In the genomic region with DNA sequence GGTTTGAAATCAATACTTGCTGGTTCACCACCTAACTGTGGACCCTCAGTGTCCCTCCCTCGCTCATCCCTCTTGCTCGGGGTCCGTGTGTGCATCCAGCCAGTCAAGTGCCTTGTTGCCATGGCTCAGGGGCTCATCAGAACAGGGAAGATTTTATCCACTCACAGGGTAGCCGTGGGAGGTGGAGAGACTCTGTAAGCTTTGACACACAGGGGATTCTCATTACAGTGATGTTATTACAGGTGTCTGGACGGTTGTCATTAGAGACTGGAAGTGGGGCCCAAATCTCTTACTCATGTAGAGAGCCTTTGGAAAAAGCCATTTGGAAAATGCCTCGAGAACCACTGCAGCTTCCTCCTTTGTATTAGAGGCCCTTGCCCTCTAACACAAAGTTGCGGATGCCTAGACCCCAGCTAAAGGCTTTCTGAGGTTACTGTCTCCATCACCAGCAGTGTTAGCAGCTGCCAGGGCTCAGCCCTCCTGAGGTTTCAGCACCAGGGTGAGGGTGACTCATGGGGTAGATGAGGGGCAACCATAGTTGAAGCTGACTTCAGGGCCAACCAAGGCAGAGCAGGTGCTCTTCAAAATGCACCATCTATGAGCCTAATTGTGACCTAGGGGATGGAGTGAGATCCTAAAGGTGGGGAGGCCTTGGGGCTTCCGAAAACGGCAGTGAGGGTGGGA, we compare ENCODE assay signal across 24 cellular contexts.
DNase-seq lines count a peak whose midpoint lies in the region; ATAC-seq, FAIRE-seq and TF ChIP-seq lines count a peak whose summit lies in the region.
"Had no signal": no experiment of that assay in that cellular context is flagged by ENCODE, and none has a peak within 500 bp of the region (broad histone marks: within the 10 kb centered on the region; RNA-seq: fewer than 3 reads in every experiment).

No MANE protein-coding gene starts in this region.

- no peaks in the 10 kb centered on the region for H3K36me3 Mint-ChIP-seq in natural killer cell treated with Interleukin-12 subunit alpha and Interleukin-12 subunit beta and Interleukin-15 and Interleukin-18, amount 100 ng/mL, for 72 hours
- H3K36me3 Mint-ChIP-seq in natural killer cell (no peaks in the 10 kb centered on the region), immature natural killer cell (no peaks in the 10 kb centered on the region), neural crest cell (ENCODE audit: low read depth) (no peaks in the 10 kb centered on the region)

- no peaks in the 10 kb centered on the region for H3K36me3 ChIP-seq in transverse colon

- H3K4me1 ChIP-seq in transverse colon, result no peaks in the 10 kb centered on the region

- no peak overlapping the region for H3K4me3 Mint-ChIP-seq in natural killer cell treated with Interleukin-12 subunit alpha and Interleukin-12 subunit beta and Interleukin-15 and Interleukin-18, amount 100 ng/mL, for 72 hours
- no peak overlapping the region for H3K4me3 Mint-ChIP-seq in natural killer cell
- H3K4me3 Mint-ChIP-seq in immature natural killer cell, result peak overlapping the region in 3 of 5 donors; percentile 3 to 50 (median 25)
- no peak overlapping the region for H3K4me3 Mint-ChIP-seq in neural crest cell
- H3K4me3 Mint-ChIP-seq: CD4-positive, alpha-beta T cell had no signal

- no peak overlapping the region for H3K27ac ChIP-seq in transverse colon

- ATAC-seq in natural killer cell treated with Interleukin-12 subunit alpha and Interleukin-12 subunit beta and Interleukin-15 and Interleukin-18, amount 100 ng/mL, for 72 hours, result no peak
- ATAC-seq in natural killer cell (no peak), GM19463 (IDR thresholded peaks at IDR 0.05; ENCODE audit: unreplicated experiment) (no peak)
- ATAC-seq: HCT116, SK-N-SH treated with all-trans-retinoic acid at 6 μM for 48 hours had no signal

- no peaks in the 10 kb centered on the region for H3K9me3 ChIP-seq in transverse colon

- TF ChIP-seq CTCF in natural killer cell (IDR thresholded peaks at IDR 0.05), result no peak
- no peak for TF ChIP-seq CTCF in neural crest cell (conservative IDR thresholded peaks at IDR 0.05)
- TF ChIP-seq CTCF in transverse colon (IDR thresholded peaks at IDR 0.05), result no peak

- in situ Hi-C loops in transverse colon (cut with MboI; ENCODE audit: low pct_ligation_motif_present in 1 of 4, low pct_unique_long_range_greater_than_20kb in 1 of 4, low sequenced_read_pairs in 3 of 4), result loop anchor here in 1 of 4 donors (25.0 kb wide), 1 partner anchor 526 kb away; no protein-coding TSS in a partner anchor

- H3K4me1 Mint-ChIP-seq in natural killer cell treated with Interleukin-12 subunit alpha and Interleukin-12 subunit beta and Interleukin-15 and Interleukin-18, amount 100 ng/mL, for 72 hours (ENCODE audit: low read depth in 2 of 2), result peaks cover 45 to 48% of the 10 kb centered on the region in 2 donors
- H3K4me1 Mint-ChIP-seq in natural killer cell, result peaks cover 37 to 54% of the 10 kb centered on the region in 2 donors
- H3K4me1 Mint-ChIP-seq in immature natural killer cell, result peaks cover 38 to 55% of the 10 kb centered on the region in 2 donors
- H3K4me1 Mint-ChIP-seq in neural crest cell, result peaks cover 20% of the 10 kb centered on the region

- H3K4me3 ChIP-seq in transverse colon, result no peak overlapping the region

- peak; percentile 35 for FAIRE-seq in urothelium cell line (lab: Jason Lieb, UNC)
- FAIRE-seq: G401.6, RCC 7860 had no signal

- TF ChIP-seq EP300 in transverse colon (IDR thresholded peaks at IDR 0.05; ENCODE audit: low read depth), result no peak

- no peaks in the 10 kb centered on the region for H3K9me3 Mint-ChIP-seq in natural killer cell treated with Interleukin-12 subunit alpha and Interleukin-12 subunit beta and Interleukin-15 and Interleukin-18, amount 100 ng/mL, for 72 hours
- H3K9me3 Mint-ChIP-seq in natural killer cell (no peaks in the 10 kb centered on the region), immature natural killer cell (no peaks in the 10 kb centered on the region), neural crest cell (no peaks in the 10 kb centered on the region)
- H3K9me3 Mint-ChIP-seq: CD4-positive, alpha-beta T cell had no signal

- intact Hi-C loops in natural killer cell (cut with micrococcal nuclease) (no loop called here), transverse colon (cut with DNase I; ENCODE audit: low total_unique reads) (no loop called here)

- peak overlapping the region; percentile 17 to 23 for H3K27ac Mint-ChIP-seq in natural killer cell treated with Interleukin-12 subunit alpha and Interleukin-12 subunit beta and Interleukin-15 and Interleukin-18, amount 100 ng/mL, for 72 hours
- H3K27ac Mint-ChIP-seq in natural killer cell, result peak overlapping the region in 1 of 2 donors; percentile 46
- H3K27ac Mint-ChIP-seq in immature natural killer cell, result peak overlapping the region in 2 of 6 donors; percentile 59 to 62
- peak overlapping the region; percentile 85 for H3K27ac Mint-ChIP-seq in neural crest cell (ENCODE audit: unreplicated experiment)
- H3K27ac Mint-ChIP-seq: CD4-positive, alpha-beta T cell had no signal

- no peak for DNase-seq in natural killer cell treated with Interleukin-12 subunit alpha and Interleukin-12 subunit beta and Interleukin-15 and Interleukin-18, amount 100 ng/mL, for 72 hours (ENCODE audit: low spot score)
- no peak for DNase-seq in natural killer cell
- peak in 1 of 3 donors; percentile 17 for DNase-seq in immature natural killer cell
- DNase-seq in neural crest cell (ENCODE audit: low read depth, low spot score), result no peak
- DNase-seq in urothelium cell line (ENCODE audit: low spot score), result no peak
- no peak for DNase-seq in transverse colon
- no peak for DNase-seq in epidermal melanocyte (ENCODE audit: insufficient read length, low spot score)
- DNase-seq: 8988T; ACHN; CD4-positive, alpha-beta T cell; COR-L47; DMS53; KBM-7; MM.1S; NCI-H2029 treated with DMSO at 0.1 percent for 48 hours; NCI-H2171; NCI-H226; NCI-H510A; NCI-H69 had no signal

- 65% methylated on average over 9 of the region's 9 CpGs; no CpG with 5 or more reads in 1 of the 2 donors for WGBS in transverse colon (ENCODE audit: low coverage in 1 of 2), 2 donors

- peaks cover 0 to 14% of the 10 kb centered on the region in 2 donors for H3K27me3 Mint-ChIP-seq in natural killer cell treated with Interleukin-12 subunit alpha and Interleukin-12 subunit beta and Interleukin-15 and Interleukin-18, amount 100 ng/mL, for 72 hours
- H3K27me3 Mint-ChIP-seq in natural killer cell (ENCODE audit: low read depth in 2 of 2) (peaks cover 17 to 39% of the 10 kb centered on the region in 2 donors), immature natural killer cell (ENCODE audit: low read depth in 3 of 3) (peaks cover 0 to 7% (median 3%) of the 10 kb centered on the region in 3 donors), neural crest cell (ENCODE audit: low read depth) (no peaks in the 10 kb centered on the region)

- no peaks in the 10 kb centered on the region for H3K27me3 ChIP-seq in transverse colon

- no peak for TF ChIP-seq POLR2A in transverse colon (IDR thresholded peaks at IDR 0.05)

Comparison
In these comparisons a context has a peak if more than half of its experiments do, and no peak if none do; other contexts are left out.
1. H3K4me3 Mint-ChIP-seq: peak in immature natural killer cell (3 of 5); none in natural killer cell treated with Interleukin-12 subunit alpha and Interleukin-12 subunit beta and Interleukin-15 and Interleukin-18, amount 100 ng/mL, for 72 hours (single experiment), natural killer cell (single experiment) and neural crest cell (single experiment).